8 cellular contexts compared by ENCODE assay signal in genomic region chr17:35141681-35142466, GRCh38. TPM values are rescaled to one million over a fixed set of nuclear protein-coding genes. Genes with fewer than 3 reads are reported as not detected.
DNase-seq lines count a peak whose midpoint lies in the region; ATAC-seq and TF ChIP-seq lines count a peak whose summit lies in the region.

TSS of gene NLE1 (minus strand) at chr17:35142303. CDS start at chr17:35142275, 28 bp downstream.

- no peaks in the 10 kb centered on the region for H3K27me3 ChIP-seq in Peyer's patch

- BruUV-seq in Calu3 (replicated peaks; lab: Mats Ljungman, UMichigan) = TSS peak; percentile 58

- H3K36me3 Mint-ChIP-seq in Calu3 (ENCODE audit: insufficient read depth, unreplicated experiment) (peaks cover 22% of the 10 kb centered on the region), naive B cell (no peaks in the 10 kb centered on the region)
- H3K36me3 Mint-ChIP-seq in activated T-cell treated with anti-CD3 and anti-CD28 coated beads, Interleukin-2, amount 50 U/mL, for 72 hours (ENCODE audit: insufficient read depth in 2 of 2) = peaks cover 0 to 3% of the 10 kb centered on the region in 2 donors

- H3K9me3 ChIP-seq in Peyer's patch = no peaks in the 10 kb centered on the region

- DNase-seq in Calu3 = peak; percentile 91
- peak; percentile 84 for DNase-seq in Jurkat, Clone E6-1 (ENCODE audit: low read depth, low spot score)
- peak; percentile 75 to 91 (median 87) for DNase-seq in Peyer's patch
- DNase-seq in activated T-cell treated with anti-CD3 and anti-CD28 coated beads, Interleukin-2, amount 50 U/mL, for 72 hours = peak; percentile 91 to 94
- DNase-seq in fibroblast of gingiva (ENCODE audit: low read depth) = peak; percentile 84
- peak; percentile 84 for DNase-seq in naive B cell
- DNase-seq in stimulated activated CD8-positive, alpha-beta memory T cell treated with anti-CD3 and anti-CD28 coated beads, Interleukin-7, amount 100 ng/mL, for 48 hours (ENCODE audit: extremely low read depth in 1 of 2, low read depth in 1 of 2) = peak; percentile 75 to 76

- intact Hi-C loops in Calu3 (cut with micrococcal nuclease; ENCODE audit: unreplicated experiment) = loop anchor here (5.0 kb wide), 1 partner anchor 100 kb away; the partner anchor contains the start of gene SLFN5

- H3K27ac Mint-ChIP-seq in Calu3 (ENCODE audit: unreplicated experiment) (no peak within 1 kb of the TSS), naive B cell (peak within 1 kb of the TSS in 5 of 6 donors; percentile 38 to 74 (median 64))
- peak within 1 kb of the TSS; percentile 73 for H3K27ac Mint-ChIP-seq in activated T-cell treated with anti-CD3 and anti-CD28 coated beads, Interleukin-2, amount 50 U/mL, for 72 hours

- H3K4me3 Mint-ChIP-seq in Calu3 (ENCODE audit: low read depth, unreplicated experiment) (peak within 1 kb of the TSS; percentile 69), naive B cell (peak within 1 kb of the TSS; percentile 81 to 93 (median 88))
- peak within 1 kb of the TSS; percentile 85 for H3K4me3 Mint-ChIP-seq in activated T-cell treated with anti-CD3 and anti-CD28 coated beads, Interleukin-2, amount 50 U/mL, for 72 hours

- TF ChIP-seq POLR2A in Peyer's patch (IDR thresholded peaks at IDR 0.05) = no peak

- H3K4me3 ChIP-seq in Jurkat, Clone E6-1 (ENCODE audit: low read length) = peak within 1 kb of the TSS; percentile 97
- H3K4me3 ChIP-seq in Peyer's patch = peak within 1 kb of the TSS; percentile 61 to 95 (median 84)

- ATAC-seq in GM21423 (IDR thresholded peaks at IDR 0.05; ENCODE audit: unreplicated experiment) (peak; percentile 90), naive B cell (ENCODE audit: low read depth in 2 of 2) (peak; percentile 95 to 98)
- peak; percentile 92 to 98 for ATAC-seq in activated T-cell treated with anti-CD3 and anti-CD28 coated beads, Interleukin-2, amount 50 U/mL, for 72 hours (replicated peaks in 1 of 2)

- no peaks in the 10 kb centered on the region for H3K4me1 Mint-ChIP-seq in Calu3 (ENCODE audit: low read depth, unreplicated experiment)
- H3K4me1 Mint-ChIP-seq in activated T-cell treated with anti-CD3 and anti-CD28 coated beads, Interleukin-2, amount 50 U/mL, for 72 hours (ENCODE audit: low read depth) = peaks cover 11% of the 10 kb centered on the region
- peaks cover 0 to 20% (median 12%) of the 10 kb centered on the region in 3 donors for H3K4me1 Mint-ChIP-seq in naive B cell

- no peaks in the 10 kb centered on the region for H3K9me3 Mint-ChIP-seq in Calu3 (ENCODE audit: low read depth, unreplicated experiment)
- no peaks in the 10 kb centered on the region for H3K9me3 Mint-ChIP-seq in activated T-cell treated with anti-CD3 and anti-CD28 coated beads, Interleukin-2, amount 50 U/mL, for 72 hours
- peaks cover 0 to 1% (median 0%) of the 10 kb centered on the region in 7 donors for H3K9me3 Mint-ChIP-seq in naive B cell

- TF ChIP-seq CTCF in Calu3 (IDR thresholded peaks at IDR 0.05; ENCODE audit: unreplicated experiment) = peak; percentile 86
- peak; percentile 83 to 97 (median 90) for TF ChIP-seq CTCF in Peyer's patch (IDR thresholded peaks at IDR 0.05)

- H3K4me1 ChIP-seq in Peyer's patch = peaks cover 0 to 7% (median 3%) of the 10 kb centered on the region in 4 donors

- peaks cover 19% of the 10 kb centered on the region for H3K27me3 Mint-ChIP-seq in Calu3 (ENCODE audit: unreplicated experiment)
- H3K27me3 Mint-ChIP-seq in activated T-cell treated with anti-CD3 and anti-CD28 coated beads, Interleukin-2, amount 50 U/mL, for 72 hours (ENCODE audit: low read depth) = no peaks in the 10 kb centered on the region
- peaks cover 0 to 5% (median 3%) of the 10 kb centered on the region in 3 donors for H3K27me3 Mint-ChIP-seq in naive B cell

- CTCF ChIA-PET in Calu3 (lab: Charles Lee) = interaction anchor here (0.7 kb wide), 1 partner anchor 657 kb away, joined by 4 read pairs; no protein-coding TSS in a partner anchor

- H3K27ac ChIP-seq in Peyer's patch = peak within 1 kb of the TSS in 1 of 4 donors; percentile 80

- H3K36me3 ChIP-seq in Peyer's patch = peaks cover 0 to 22% (median 0%) of the 10 kb centered on the region in 3 donors

RNA-seq across cellular contexts. Expression of gene NLE1, which starts in this region (rescaled TPM):
- total RNA-seq in Calu3 (2022) = 30.0 and 33.1 TPM in 2 replicates
- polyA plus RNA-seq in Jurkat, Clone E6-1 (2012; ENCODE audit: insufficient read depth, insufficient read length) = 29.5 TPM
- total RNA-seq in Peyer's patch = 10 to 100 TPM in 1 of 4 donors, 1 to 10 TPM in 3; 5.1 to 11.7 (median 8.3) TPM
- total RNA-seq in activated T-cell treated with anti-CD3 and anti-CD28 coated beads, Interleukin-2, amount 50 U/mL, for 72 hours = 10 to 100 TPM; 24.3 to 31.4 TPM
- polyA plus RNA-seq in naive B cell (ENCODE audit: low read depth in 6 of 6) = 1 to 10 TPM; 3.2 to 5.8 (median 3.6) TPM
